12 cellular contexts compared by ENCODE assay signal in genomic region chr22:19910180-19910744, GRCh38. TPM values are rescaled to one million over a fixed set of nuclear protein-coding genes. Genes with fewer than 3 reads are reported as not detected.
A peak's percentile ranks its signal among the peaks of the same experiment; 100 is the strongest.
DNase-seq lines count a peak whose midpoint lies in the region; ATAC-seq and TF ChIP-seq lines count a peak whose summit lies in the region.
"Had no signal": no experiment of that assay in that cellular context is flagged by ENCODE, and none has a peak within 500 bp of the region (broad histone marks: within the 10 kb centered on the region; RNA-seq: fewer than 3 reads in every experiment).

No MANE protein-coding gene starts in this region.

- H4K20me1 ChIP-seq in OCI-LY7 (ENCODE audit: insufficient read depth, low read length) (no peaks in the 10 kb centered on the region), PC-3 (ENCODE audit: low read length) (no peaks in the 10 kb centered on the region)

- H3K4me3 ChIP-seq in left ventricle myocardium inferior (no peak overlapping the region), right atrium auricular region (no peak overlapping the region), OCI-LY7 (ENCODE audit: low read depth, low read length, poor library complexity, severe bottlenecking) (no peak overlapping the region), ovary (no peak overlapping the region), PC-3 (ENCODE audit: low read length) (no peak overlapping the region)

- no peak overlapping the region for H3K4me2 ChIP-seq in OCI-LY7 (ENCODE audit: low read length)
- H3K4me2 ChIP-seq in PC-3 (ENCODE audit: low read length), result no peak overlapping the region

- H3K27ac ChIP-seq in left ventricle myocardium inferior (replicated peaks) (no peak overlapping the region), right atrium auricular region (no peak overlapping the region), OCI-LY7 (ENCODE audit: low read depth, low read length, poor library complexity, severe bottlenecking) (no peak overlapping the region), ovary (no peak overlapping the region), PC-3 (ENCODE audit: low read length) (no peak overlapping the region)
- H3K27ac ChIP-seq: epithelial cell of prostate had no signal

- no peak overlapping the region for H3K9ac ChIP-seq in PC-3 (ENCODE audit: low read length)

- H2AFZ ChIP-seq in OCI-LY7 (ENCODE audit: low read length), result no peak overlapping the region
- no peak overlapping the region for H2AFZ ChIP-seq in PC-3 (ENCODE audit: low read length)

- H3K36me3 Mint-ChIP-seq in endothelial cell (ENCODE audit: low read depth, unreplicated experiment), result peaks cover 45% of the 10 kb centered on the region

- no peaks in the 10 kb centered on the region for H3K79me2 ChIP-seq in OCI-LY7 (ENCODE audit: insufficient read depth, low read depth, low read length)
- H3K79me2 ChIP-seq in PC-3 (ENCODE audit: low read length), result no peaks in the 10 kb centered on the region

- 31 to 34% (median 33%) methylated on average over 4 of the region's 4 CpGs for WGBS in ovary, 3 donors

- DNase-seq in left ventricle myocardium inferior (no peak), right atrium auricular region (ENCODE audit: low spot score) (no peak), OCI-LY7 (ENCODE audit: low spot score) (no peak), endothelial cell (ENCODE audit: low spot score) (no peak), ovary (no peak), NCI-H2029 (lab: John Stamatoyannopoulos, UW) (no peak), PC-3 (no peak)
- no peak for DNase-seq in activated CD4-positive, CD25-positive, alpha-beta regulatory T cell treated with anti-CD3 and anti-CD28 coated beads, Interleukin-2, amount 50 U/mL, for 72 hours
- DNase-seq: NCI-H510A had no signal

- ATAC-seq in PC-3, result no peak; the same call in 1 of the 2 replicates

- no peak overlapping the region for H3K4me3 Mint-ChIP-seq in endothelial cell (ENCODE audit: unreplicated experiment)
- H3K4me3 Mint-ChIP-seq: activated CD4-positive, alpha-beta T cell treated with anti-CD3 and anti-CD28 coated beads, Interleukin-2, amount 10 ng/mL, durations not matched to agents 7 days and 5 days had no signal

- H3K4me1 ChIP-seq in left ventricle myocardium inferior, result no peaks in the 10 kb centered on the region
- no peaks in the 10 kb centered on the region for H3K4me1 ChIP-seq in right atrium auricular region
- H3K4me1 ChIP-seq in OCI-LY7 (ENCODE audit: insufficient read depth, low read length, poor library complexity, severe bottlenecking), result peaks cover 9% of the 10 kb centered on the region
- peaks cover 1% of the 10 kb centered on the region for H3K4me1 ChIP-seq in ovary (ENCODE audit: insufficient read depth)
- H3K4me1 ChIP-seq in PC-3 (ENCODE audit: insufficient read depth, low read length), result no peaks in the 10 kb centered on the region

- TF ChIP-seq EP300 in ovary (IDR thresholded peaks at IDR 0.05), result no peak

- no peaks in the 10 kb centered on the region for H3F3A ChIP-seq in PC-3 (ENCODE audit: low read length, unreplicated experiment)

- CTCF ChIA-PET in OCI-LY7 (lab: Charles Lee; ENCODE audit: unreplicated experiment) (interaction anchor here (1.5 kb wide), 1 partner anchor 180 kb away, joined by 4 read pairs; no protein-coding TSS in a partner anchor), PC-3 (lab: Charles Lee) (interaction anchor here (0.5 to 2.0 kb wide), 3 partner anchors 10 to 180 kb away, joined by 4 to 18 read pairs (median 7); no protein-coding TSS in a partner anchor)

- H3K27me3 ChIP-seq in left ventricle myocardium inferior (ENCODE audit: low read depth) (no peaks in the 10 kb centered on the region), right atrium auricular region (no peaks in the 10 kb centered on the region), ovary (no peaks in the 10 kb centered on the region), PC-3 (ENCODE audit: low read length) (no peaks in the 10 kb centered on the region)

- no peak for TF ChIP-seq POLR2A in ovary (IDR thresholded peaks at IDR 0.05)

- H3K9me3 ChIP-seq in left ventricle myocardium inferior (replicated peaks) (no peaks in the 10 kb centered on the region), right atrium auricular region (no peaks in the 10 kb centered on the region), OCI-LY7 (ENCODE audit: low read length) (no peaks in the 10 kb centered on the region), ovary (no peaks in the 10 kb centered on the region), PC-3 (ENCODE audit: low read length) (no peaks in the 10 kb centered on the region)

- no TSS peak for BruUV-seq in OCI-LY7 (replicated peaks; lab: Mats Ljungman, UMichigan)
- no TSS peak for BruUV-seq in PC-3 (replicated peaks; lab: Mats Ljungman, UMichigan)

- no peaks in the 10 kb centered on the region for H3K9me3 Mint-ChIP-seq in endothelial cell (ENCODE audit: unreplicated experiment)
- H3K9me3 Mint-ChIP-seq: activated CD4-positive, alpha-beta T cell treated with anti-CD3 and anti-CD28 coated beads, Interleukin-2, amount 10 ng/mL, durations not matched to agents 7 days and 5 days had no signal

- H3K27ac Mint-ChIP-seq in endothelial cell (ENCODE audit: unreplicated experiment), result no peak overlapping the region

- no peaks in the 10 kb centered on the region for H3K4me1 Mint-ChIP-seq in endothelial cell (ENCODE audit: unreplicated experiment)

- H3K36me3 ChIP-seq in left ventricle myocardium inferior, result peaks cover 52% of the 10 kb centered on the region
- peaks cover 21% of the 10 kb centered on the region for H3K36me3 ChIP-seq in right atrium auricular region
- H3K36me3 ChIP-seq in OCI-LY7 (ENCODE audit: insufficient read depth, low read length), result no peaks in the 10 kb centered on the region; the same call in 1 of the 2 replicates
- H3K36me3 ChIP-seq in ovary, result no peaks in the 10 kb centered on the region
- no peaks in the 10 kb centered on the region for H3K36me3 ChIP-seq in PC-3 (ENCODE audit: low read depth, low read length)

- POLR2A ChIA-PET in OCI-LY7 (lab: Charles Lee) (interaction anchor here (0.7 kb wide), 1 partner anchor 147 kb away, joined by 3 read pairs; no protein-coding TSS in a partner anchor), PC-3 (lab: Charles Lee; ENCODE audit: unreplicated experiment) (no interaction called here)

- peak; percentile 3 for TF ChIP-seq CTCF in left ventricle myocardium inferior (IDR thresholded peaks at IDR 0.05; ENCODE audit: borderline replicate concordance)
- TF ChIP-seq CTCF in right atrium auricular region (IDR thresholded peaks at IDR 0.05), result peak in 1 of 2 donors; percentile 10
- TF ChIP-seq CTCF in OCI-LY7 (conservative IDR thresholded peaks at IDR 0.05; ENCODE audit: low read length), result peak; percentile 27; the same call in 1 of the 2 replicates
- TF ChIP-seq CTCF in endothelial cell (IDR thresholded peaks at IDR 0.05; ENCODE audit: unreplicated experiment), result peak; percentile 18
- no peak for TF ChIP-seq CTCF in ovary (IDR thresholded peaks at IDR 0.05)
- no peak; the same call in 1 of the 2 replicates for TF ChIP-seq CTCF in PC-3 (conservative IDR thresholded peaks at IDR 0.05; ENCODE audit: low read depth, low read length)

- H3K9me2 ChIP-seq in OCI-LY7 (ENCODE audit: insufficient read depth, low read length) (no peaks in the 10 kb centered on the region), PC-3 (replicated peaks; ENCODE audit: low read length) (no peaks in the 10 kb centered on the region)

- peaks cover 6% of the 10 kb centered on the region for H3K27me3 Mint-ChIP-seq in endothelial cell (ENCODE audit: unreplicated experiment)
- H3K27me3 Mint-ChIP-seq: activated CD4-positive, alpha-beta T cell treated with anti-CD3 and anti-CD28 coated beads, Interleukin-2, amount 10 ng/mL, durations not matched to agents 7 days and 5 days; CD4-positive, alpha-beta memory T cell had no signal

- intact Hi-C loops in left ventricle myocardium inferior (cut with micrococcal nuclease), result loop anchor here (5.0 kb wide), 1 partner anchor 178 kb away; no protein-coding TSS in a partner anchor
- intact Hi-C loops in OCI-LY7 (cut with micrococcal nuclease; ENCODE audit: unreplicated experiment), result loop anchor here (1.0 to 5.0 kb wide), 2 partner anchors 68 to 180 kb away; no protein-coding TSS in a partner anchor
- intact Hi-C loops in ovary (cut with DNase I), result loop anchor here in 3 of 4 donors (2.0 to 5.0 kb wide), 2 partner anchors 178 to 179 kb away; no protein-coding TSS in a partner anchor
- intact Hi-C loops in PC-3 (cut with micrococcal nuclease), result loop anchor here (1.0 kb wide), 1 partner anchor 180 kb away; no protein-coding TSS in a partner anchor

RNA-seq across cellular contexts. Expression of gene COMT, which starts 31.3 kb away (rescaled TPM):
- total RNA-seq in left ventricle myocardium inferior (81.5 TPM), right atrium auricular region (100 to 1,000 TPM; 142 to 195 TPM), OCI-LY7 (2022) (89.5 and 90.8 TPM in 2 replicates), endothelial cell (ENCODE audit: unreplicated experiment) (49.0 TPM), ovary (100 to 1,000 TPM; 143 to 194 (median 161) TPM), PC-3 (2014; rRNA removed) (204 and 205 TPM in 2 replicates)
- total RNA-seq in OCI-LY7 (2014; rRNA removed; shearing (Covaris generic)), result 102 and 112 TPM in 2 replicates
- polyA plus RNA-seq in ovary, result 100 to 1,000 TPM in 1 of 2 donors, 10 to 100 TPM in 1; 23.1 to 200 TPM

RNA-seq across cellular contexts. Expression of gene TXNRD2, which starts 31.4 kb away (rescaled TPM):
- total RNA-seq in left ventricle myocardium inferior (35.2 TPM), right atrium auricular region (10 to 100 TPM; 16.2 to 18.4 TPM), OCI-LY7 (2022) (23.5 and 24.7 TPM in 2 replicates), endothelial cell (ENCODE audit: unreplicated experiment) (23.0 TPM), ovary (10 to 100 TPM; 21.3 to 37.3 (median 26.9) TPM), PC-3 (2014; rRNA removed) (23.0 and 32.1 TPM in 2 replicates)
- total RNA-seq in OCI-LY7 (2014; rRNA removed; shearing (Covaris generic)), result 24.1 and 28.9 TPM in 2 replicates
- 10 to 100 TPM; 21.3 to 37.8 TPM for polyA plus RNA-seq in ovary

RNA-seq across cellular contexts. Expression of gene GNB1L, which starts 55.6 kb away (rescaled TPM):
- total RNA-seq in left ventricle myocardium inferior (2.9 TPM), right atrium auricular region (1 to 10 TPM; 2.6 to 4.7 TPM), OCI-LY7 (2022) (12.9 and 13.1 TPM in 2 replicates), endothelial cell (ENCODE audit: unreplicated experiment) (3.7 TPM), ovary (10 to 100 TPM in 2 of 7 donors, 1 to 10 TPM in 5; 3.1 to 14.9 (median 6.0) TPM), PC-3 (2014; rRNA removed) (27.0 and 28.8 TPM in 2 replicates)
- total RNA-seq in OCI-LY7 (2014; rRNA removed; shearing (Covaris generic)), result 21.2 and 26.7 TPM in 2 replicates
- 1 to 10 TPM in 1 of 2 donors, not detected in 1; 5.1 TPM for polyA plus RNA-seq in ovary

RNA-seq across cellular contexts. Expression of gene RTL10, which starts 55.6 kb away (rescaled TPM):
- total RNA-seq in left ventricle myocardium inferior (6.6 TPM), right atrium auricular region (1 to 10 TPM; 7.9 to 8.1 TPM), OCI-LY7 (2022) (26.1 and 26.2 TPM in 2 replicates), endothelial cell (ENCODE audit: unreplicated experiment) (20.3 TPM), ovary (10 to 100 TPM in 6 of 7 donors, 1 to 10 TPM in 1; 9.1 to 54.3 (median 16.7) TPM), PC-3 (2014; rRNA removed) (7.8 and 12.2 TPM in 2 replicates)
- 25.5 and 28.2 TPM in 2 replicates for total RNA-seq in OCI-LY7 (2014; rRNA removed; shearing (Covaris generic))
- polyA plus RNA-seq in ovary, result 1 to 10 TPM; 7.1 to 7.3 TPM

Comparison
In these comparisons a context has a peak if more than half of its experiments do, and no peak if none do; other contexts are left out.
1. CTCF ChIP-seq: peak in left ventricle myocardium inferior (single experiment), OCI-LY7 (single experiment) and endothelial cell (single experiment); none in ovary (0 of 3) and PC-3 (single experiment).